Comparison of ENCODE assay signal across 1 cellular context in genomic region chr1:89918794-89919155, GRCh38.
TF ChIP-seq lines count a peak whose summit lies in the region.

No MANE protein-coding gene starts in this region.

TF ChIP-seq in H1, 55 proteins besides CTCF, POLR2A, EP300 and RAD21 (continued from another document):
- TF ChIP-seq ATF2 (IDR thresholded peaks at IDR 0.05; ENCODE audit: low read length) (no peak), SIRT6 (IDR thresholded peaks at IDR 0.05; ENCODE audit: low read length) (no peak), NANOG (IDR thresholded peaks at IDR 0.05; ENCODE audit: insufficient read depth, low read depth, low read length, poor library complexity, severe bottlenecking) (no peak)
